1 cellular context compared by ENCODE assay signal in the genomic region with DNA sequence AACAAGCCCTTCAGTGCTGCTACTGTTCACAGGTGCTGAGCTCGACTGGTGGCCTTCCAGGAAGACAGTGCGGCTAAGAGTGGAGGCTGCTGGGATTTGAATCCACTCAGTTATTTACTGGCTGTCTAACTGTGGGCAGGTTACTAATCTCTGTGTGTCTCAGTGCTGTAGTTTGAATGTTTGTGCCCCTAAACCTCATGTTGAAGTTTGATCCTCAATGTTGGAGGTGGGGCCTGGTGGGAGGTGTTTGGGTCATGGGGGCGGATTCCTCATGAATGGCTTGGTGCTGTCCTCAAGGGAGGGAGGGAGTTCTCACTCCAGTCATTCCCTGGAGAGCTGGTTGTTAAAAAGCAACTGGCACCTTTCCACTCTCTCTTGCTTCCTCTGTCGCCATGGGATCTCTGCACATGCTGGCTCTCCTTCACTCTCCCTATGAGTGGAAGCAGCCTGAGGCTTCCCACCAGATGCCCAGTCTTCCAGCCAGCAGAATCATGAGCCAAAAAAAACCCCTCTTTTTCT.
TF ChIP-seq lines count a peak whose summit lies in the region.

No MANE protein-coding gene starts in this region.

TF ChIP-seq in HepG2, 621 proteins besides CTCF, POLR2A, EP300 and RAD21 (continued from another document and continues in another):
- TF ChIP-seq, protein P1, sequence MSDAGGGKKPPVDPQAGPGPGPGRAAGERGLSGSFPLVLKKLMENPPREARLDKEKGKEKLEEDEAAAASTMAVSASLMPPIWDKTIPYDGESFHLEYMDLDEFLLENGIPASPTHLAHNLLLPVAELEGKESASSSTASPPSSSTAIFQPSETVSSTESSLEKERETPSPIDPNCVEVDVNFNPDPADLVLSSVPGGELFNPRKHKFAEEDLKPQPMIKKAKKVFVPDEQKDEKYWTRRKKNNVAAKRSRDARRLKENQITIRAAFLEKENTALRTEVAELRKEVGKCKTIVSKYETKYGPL (CRISPR knock-in tag; IDR thresholded peaks at IDR 0.05): no peak
- TF ChIP-seq TARDBP (CRISPR knock-in tag; IDR thresholded peaks at IDR 0.05): no peak
- no peak for TF ChIP-seq ZNF337 (CRISPR knock-in tag; IDR thresholded peaks at IDR 0.05; ENCODE audit: borderline replicate concordance, low read depth)
- TF ChIP-seq, protein P2, sequence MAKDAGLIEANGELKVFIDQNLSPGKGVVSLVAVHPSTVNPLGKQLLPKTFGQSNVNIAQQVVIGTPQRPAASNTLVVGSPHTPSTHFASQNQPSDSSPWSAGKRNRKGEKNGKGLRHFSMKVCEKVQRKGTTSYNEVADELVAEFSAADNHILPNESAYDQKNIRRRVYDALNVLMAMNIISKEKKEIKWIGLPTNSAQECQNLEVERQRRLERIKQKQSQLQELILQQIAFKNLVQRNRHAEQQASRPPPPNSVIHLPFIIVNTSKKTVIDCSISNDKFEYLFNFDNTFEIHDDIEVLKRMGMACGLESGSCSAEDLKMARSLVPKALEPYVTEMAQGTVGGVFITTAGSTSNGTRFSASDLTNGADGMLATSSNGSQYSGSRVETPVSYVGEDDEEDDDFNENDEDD (CRISPR knock-in tag; IDR thresholded peaks at IDR 0.05; ENCODE audit: borderline replicate concordance): peak; percentile 15; the same call in 1 of the 2 replicates
- TF ChIP-seq SNAPC2 (CRISPR knock-in tag; IDR thresholded peaks at IDR 0.05): no peak
- TF ChIP-seq, protein P3, sequence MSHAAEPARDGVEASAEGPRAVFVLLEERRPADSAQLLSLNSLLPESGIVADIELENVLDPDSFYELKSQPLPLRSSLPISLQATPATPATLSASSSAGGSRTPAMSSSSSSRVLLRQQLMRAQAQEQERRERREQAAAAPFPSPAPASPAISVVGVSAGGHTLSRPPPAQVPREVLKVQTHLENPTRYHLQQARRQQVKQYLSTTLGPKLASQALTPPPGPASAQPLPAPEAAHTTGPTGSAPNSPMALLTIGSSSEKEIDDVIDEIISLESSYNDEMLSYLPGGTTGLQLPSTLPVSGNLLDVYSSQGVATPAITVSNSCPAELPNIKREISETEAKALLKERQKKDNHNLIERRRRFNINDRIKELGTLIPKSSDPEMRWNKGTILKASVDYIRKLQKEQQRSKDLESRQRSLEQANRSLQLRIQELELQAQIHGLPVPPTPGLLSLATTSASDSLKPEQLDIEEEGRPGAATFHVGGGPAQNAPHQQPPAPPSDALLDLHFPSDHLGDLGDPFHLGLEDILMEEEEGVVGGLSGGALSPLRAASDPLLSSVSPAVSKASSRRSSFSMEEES (CRISPR knock-in tag; IDR thresholded peaks at IDR 0.05): no peak
- TF ChIP-seq, protein P4, sequence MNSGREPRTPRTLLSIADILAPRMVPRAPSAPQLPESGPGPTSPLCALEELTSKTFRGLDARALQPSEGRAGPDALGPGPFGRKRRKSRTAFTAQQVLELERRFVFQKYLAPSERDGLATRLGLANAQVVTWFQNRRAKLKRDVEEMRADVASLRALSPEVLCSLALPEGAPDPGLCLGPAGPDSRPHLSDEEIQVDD (CRISPR knock-in tag; IDR thresholded peaks at IDR 0.05; ENCODE audit: borderline replicate concordance): no peak
- peak; percentile 24; the same call in 1 of the 2 replicates for TF ChIP-seq PHF21A (CRISPR knock-in tag; IDR thresholded peaks at IDR 0.05)
- no peak for TF ChIP-seq ZNF20 (CRISPR knock-in tag; IDR thresholded peaks at IDR 0.05)
- no peak; the same call in 1 of the 2 replicates for TF ChIP-seq SALL1 (CRISPR knock-in tag; IDR thresholded peaks at IDR 0.05)
- TF ChIP-seq, protein P5, sequence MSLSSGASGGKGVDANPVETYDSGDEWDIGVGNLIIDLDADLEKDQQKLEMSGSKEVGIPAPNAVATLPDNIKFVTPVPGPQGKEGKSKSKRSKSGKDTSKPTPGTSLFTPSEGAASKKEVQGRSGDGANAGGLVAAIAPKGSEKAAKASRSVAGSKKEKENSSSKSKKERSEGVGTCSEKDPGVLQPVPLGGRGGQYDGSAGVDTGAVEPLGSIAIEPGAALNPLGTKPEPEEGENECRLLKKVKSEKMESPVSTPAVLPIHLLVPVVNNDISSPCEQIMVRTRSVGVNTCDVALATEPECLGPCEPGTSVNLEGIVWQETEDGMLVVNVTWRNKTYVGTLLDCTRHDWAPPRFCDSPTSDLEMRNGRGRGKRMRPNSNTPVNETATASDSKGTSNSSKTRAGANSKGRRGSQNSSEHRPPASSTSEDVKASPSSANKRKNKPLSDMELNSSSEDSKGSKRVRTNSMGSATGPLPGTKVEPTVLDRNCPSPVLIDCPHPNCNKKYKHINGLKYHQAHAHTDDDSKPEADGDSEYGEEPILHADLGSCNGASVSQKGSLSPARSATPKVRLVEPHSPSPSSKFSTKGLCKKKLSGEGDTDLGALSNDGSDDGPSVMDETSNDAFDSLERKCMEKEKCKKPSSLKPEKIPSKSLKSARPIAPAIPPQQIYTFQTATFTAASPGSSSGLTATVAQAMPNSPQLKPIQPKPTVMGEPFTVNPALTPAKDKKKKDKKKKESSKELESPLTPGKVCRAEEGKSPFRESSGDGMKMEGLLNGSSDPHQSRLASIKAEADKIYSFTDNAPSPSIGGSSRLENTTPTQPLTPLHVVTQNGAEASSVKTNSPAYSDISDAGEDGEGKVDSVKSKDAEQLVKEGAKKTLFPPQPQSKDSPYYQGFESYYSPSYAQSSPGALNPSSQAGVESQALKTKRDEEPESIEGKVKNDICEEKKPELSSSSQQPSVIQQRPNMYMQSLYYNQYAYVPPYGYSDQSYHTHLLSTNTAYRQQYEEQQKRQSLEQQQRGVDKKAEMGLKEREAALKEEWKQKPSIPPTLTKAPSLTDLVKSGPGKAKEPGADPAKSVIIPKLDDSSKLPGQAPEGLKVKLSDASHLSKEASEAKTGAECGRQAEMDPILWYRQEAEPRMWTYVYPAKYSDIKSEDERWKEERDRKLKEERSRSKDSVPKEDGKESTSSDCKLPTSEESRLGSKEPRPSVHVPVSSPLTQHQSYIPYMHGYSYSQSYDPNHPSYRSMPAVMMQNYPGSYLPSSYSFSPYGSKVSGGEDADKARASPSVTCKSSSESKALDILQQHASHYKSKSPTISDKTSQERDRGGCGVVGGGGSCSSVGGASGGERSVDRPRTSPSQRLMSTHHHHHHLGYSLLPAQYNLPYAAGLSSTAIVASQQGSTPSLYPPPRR (CRISPR knock-in tag; IDR thresholded peaks at IDR 0.05; ENCODE audit: borderline replicate concordance): no peak
- TF ChIP-seq HOXA9 (CRISPR knock-in tag; IDR thresholded peaks at IDR 0.05; ENCODE audit: borderline replicate concordance): no peak
- TF ChIP-seq PHF5A (CRISPR knock-in tag; IDR thresholded peaks at IDR 0.05; ENCODE audit: low read depth, unreplicated experiment): no peak
- TF ChIP-seq KMT2B (CRISPR knock-in tag; IDR thresholded peaks at IDR 0.05): no peak
- TF ChIP-seq, protein P6, sequence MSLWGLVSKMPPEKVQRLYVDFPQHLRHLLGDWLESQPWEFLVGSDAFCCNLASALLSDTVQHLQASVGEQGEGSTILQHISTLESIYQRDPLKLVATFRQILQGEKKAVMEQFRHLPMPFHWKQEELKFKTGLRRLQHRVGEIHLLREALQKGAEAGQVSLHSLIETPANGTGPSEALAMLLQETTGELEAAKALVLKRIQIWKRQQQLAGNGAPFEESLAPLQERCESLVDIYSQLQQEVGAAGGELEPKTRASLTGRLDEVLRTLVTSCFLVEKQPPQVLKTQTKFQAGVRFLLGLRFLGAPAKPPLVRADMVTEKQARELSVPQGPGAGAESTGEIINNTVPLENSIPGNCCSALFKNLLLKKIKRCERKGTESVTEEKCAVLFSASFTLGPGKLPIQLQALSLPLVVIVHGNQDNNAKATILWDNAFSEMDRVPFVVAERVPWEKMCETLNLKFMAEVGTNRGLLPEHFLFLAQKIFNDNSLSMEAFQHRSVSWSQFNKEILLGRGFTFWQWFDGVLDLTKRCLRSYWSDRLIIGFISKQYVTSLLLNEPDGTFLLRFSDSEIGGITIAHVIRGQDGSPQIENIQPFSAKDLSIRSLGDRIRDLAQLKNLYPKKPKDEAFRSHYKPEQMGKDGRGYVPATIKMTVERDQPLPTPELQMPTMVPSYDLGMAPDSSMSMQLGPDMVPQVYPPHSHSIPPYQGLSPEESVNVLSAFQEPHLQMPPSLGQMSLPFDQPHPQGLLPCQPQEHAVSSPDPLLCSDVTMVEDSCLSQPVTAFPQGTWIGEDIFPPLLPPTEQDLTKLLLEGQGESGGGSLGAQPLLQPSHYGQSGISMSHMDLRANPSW (CRISPR knock-in tag; IDR thresholded peaks at IDR 0.05; ENCODE audit: borderline replicate concordance): no peak
- TF ChIP-seq, protein P7, sequence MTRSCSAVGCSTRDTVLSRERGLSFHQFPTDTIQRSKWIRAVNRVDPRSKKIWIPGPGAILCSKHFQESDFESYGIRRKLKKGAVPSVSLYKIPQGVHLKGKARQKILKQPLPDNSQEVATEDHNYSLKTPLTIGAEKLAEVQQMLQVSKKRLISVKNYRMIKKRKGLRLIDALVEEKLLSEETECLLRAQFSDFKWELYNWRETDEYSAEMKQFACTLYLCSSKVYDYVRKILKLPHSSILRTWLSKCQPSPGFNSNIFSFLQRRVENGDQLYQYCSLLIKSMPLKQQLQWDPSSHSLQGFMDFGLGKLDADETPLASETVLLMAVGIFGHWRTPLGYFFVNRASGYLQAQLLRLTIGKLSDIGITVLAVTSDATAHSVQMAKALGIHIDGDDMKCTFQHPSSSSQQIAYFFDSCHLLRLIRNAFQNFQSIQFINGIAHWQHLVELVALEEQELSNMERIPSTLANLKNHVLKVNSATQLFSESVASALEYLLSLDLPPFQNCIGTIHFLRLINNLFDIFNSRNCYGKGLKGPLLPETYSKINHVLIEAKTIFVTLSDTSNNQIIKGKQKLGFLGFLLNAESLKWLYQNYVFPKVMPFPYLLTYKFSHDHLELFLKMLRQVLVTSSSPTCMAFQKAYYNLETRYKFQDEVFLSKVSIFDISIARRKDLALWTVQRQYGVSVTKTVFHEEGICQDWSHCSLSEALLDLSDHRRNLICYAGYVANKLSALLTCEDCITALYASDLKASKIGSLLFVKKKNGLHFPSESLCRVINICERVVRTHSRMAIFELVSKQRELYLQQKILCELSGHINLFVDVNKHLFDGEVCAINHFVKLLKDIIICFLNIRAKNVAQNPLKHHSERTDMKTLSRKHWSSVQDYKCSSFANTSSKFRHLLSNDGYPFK (CRISPR knock-in tag; IDR thresholded peaks at IDR 0.05; ENCODE audit: borderline replicate concordance): no peak
- TF ChIP-seq, protein P8, sequence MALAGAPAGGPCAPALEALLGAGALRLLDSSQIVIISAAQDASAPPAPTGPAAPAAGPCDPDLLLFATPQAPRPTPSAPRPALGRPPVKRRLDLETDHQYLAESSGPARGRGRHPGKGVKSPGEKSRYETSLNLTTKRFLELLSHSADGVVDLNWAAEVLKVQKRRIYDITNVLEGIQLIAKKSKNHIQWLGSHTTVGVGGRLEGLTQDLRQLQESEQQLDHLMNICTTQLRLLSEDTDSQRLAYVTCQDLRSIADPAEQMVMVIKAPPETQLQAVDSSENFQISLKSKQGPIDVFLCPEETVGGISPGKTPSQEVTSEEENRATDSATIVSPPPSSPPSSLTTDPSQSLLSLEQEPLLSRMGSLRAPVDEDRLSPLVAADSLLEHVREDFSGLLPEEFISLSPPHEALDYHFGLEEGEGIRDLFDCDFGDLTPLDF (CRISPR knock-in tag; IDR thresholded peaks at IDR 0.05): no peak
- no peak for TF ChIP-seq ZNF263 (CRISPR knock-in tag; IDR thresholded peaks at IDR 0.05)
- peak; percentile 10; the same call in 1 of the 2 replicates for TF ChIP-seq ZNF331 (CRISPR knock-in tag; IDR thresholded peaks at IDR 0.05)
- TF ChIP-seq ZNF792 (CRISPR knock-in tag; IDR thresholded peaks at IDR 0.05): no peak
- no peak for TF ChIP-seq FOXK2 (IDR thresholded peaks at IDR 0.05)
- no peak for TF ChIP-seq THYN1 (CRISPR knock-in tag; IDR thresholded peaks at IDR 0.05; ENCODE audit: borderline replicate concordance, low read depth)
- TF ChIP-seq SATB2 (CRISPR knock-in tag; IDR thresholded peaks at IDR 0.05): no peak
- TF ChIP-seq RELA (CRISPR knock-in tag; IDR thresholded peaks at IDR 0.05): no peak
- no peak for TF ChIP-seq PAF1 (CRISPR knock-in tag; IDR thresholded peaks at IDR 0.05)
- TF ChIP-seq KDM6A (CRISPR knock-in tag; IDR thresholded peaks at IDR 0.05; ENCODE audit: low read depth): no peak
- TF ChIP-seq, protein P9, sequence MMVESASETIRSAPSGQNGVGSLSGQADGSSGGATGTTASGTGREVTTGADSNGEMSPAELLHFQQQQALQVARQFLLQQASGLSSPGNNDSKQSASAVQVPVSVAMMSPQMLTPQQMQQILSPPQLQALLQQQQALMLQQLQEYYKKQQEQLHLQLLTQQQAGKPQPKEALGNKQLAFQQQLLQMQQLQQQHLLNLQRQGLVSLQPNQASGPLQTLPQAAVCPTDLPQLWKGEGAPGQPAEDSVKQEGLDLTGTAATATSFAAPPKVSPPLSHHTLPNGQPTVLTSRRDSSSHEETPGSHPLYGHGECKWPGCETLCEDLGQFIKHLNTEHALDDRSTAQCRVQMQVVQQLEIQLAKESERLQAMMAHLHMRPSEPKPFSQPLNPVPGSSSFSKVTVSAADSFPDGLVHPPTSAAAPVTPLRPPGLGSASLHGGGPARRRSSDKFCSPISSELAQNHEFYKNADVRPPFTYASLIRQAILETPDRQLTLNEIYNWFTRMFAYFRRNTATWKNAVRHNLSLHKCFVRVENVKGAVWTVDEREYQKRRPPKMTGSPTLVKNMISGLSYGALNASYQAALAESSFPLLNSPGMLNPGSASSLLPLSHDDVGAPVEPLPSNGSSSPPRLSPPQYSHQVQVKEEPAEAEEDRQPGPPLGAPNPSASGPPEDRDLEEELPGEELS (CRISPR knock-in tag; IDR thresholded peaks at IDR 0.05): peak; percentile 62; the same call in 1 of the 2 replicates
- no peak for TF ChIP-seq SOX5 (CRISPR knock-in tag; IDR thresholded peaks at IDR 0.05; ENCODE audit: borderline replicate concordance)
- TF ChIP-seq, protein P10, sequence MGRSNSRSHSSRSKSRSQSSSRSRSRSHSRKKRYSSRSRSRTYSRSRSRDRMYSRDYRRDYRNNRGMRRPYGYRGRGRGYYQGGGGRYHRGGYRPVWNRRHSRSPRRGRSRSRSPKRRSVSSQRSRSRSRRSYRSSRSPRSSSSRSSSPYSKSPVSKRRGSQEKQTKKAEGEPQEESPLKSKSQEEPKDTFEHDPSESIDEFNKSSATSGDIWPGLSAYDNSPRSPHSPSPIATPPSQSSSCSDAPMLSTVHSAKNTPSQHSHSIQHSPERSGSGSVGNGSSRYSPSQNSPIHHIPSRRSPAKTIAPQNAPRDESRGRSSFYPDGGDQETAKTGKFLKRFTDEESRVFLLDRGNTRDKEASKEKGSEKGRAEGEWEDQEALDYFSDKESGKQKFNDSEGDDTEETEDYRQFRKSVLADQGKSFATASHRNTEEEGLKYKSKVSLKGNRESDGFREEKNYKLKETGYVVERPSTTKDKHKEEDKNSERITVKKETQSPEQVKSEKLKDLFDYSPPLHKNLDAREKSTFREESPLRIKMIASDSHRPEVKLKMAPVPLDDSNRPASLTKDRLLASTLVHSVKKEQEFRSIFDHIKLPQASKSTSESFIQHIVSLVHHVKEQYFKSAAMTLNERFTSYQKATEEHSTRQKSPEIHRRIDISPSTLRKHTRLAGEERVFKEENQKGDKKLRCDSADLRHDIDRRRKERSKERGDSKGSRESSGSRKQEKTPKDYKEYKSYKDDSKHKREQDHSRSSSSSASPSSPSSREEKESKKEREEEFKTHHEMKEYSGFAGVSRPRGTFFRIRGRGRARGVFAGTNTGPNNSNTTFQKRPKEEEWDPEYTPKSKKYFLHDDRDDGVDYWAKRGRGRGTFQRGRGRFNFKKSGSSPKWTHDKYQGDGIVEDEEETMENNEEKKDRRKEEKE (IDR thresholded peaks at IDR 0.05): no peak
- no peak for TF ChIP-seq ZNF329 (CRISPR knock-in tag; IDR thresholded peaks at IDR 0.05; ENCODE audit: low read depth)
- TF ChIP-seq, protein P11, sequence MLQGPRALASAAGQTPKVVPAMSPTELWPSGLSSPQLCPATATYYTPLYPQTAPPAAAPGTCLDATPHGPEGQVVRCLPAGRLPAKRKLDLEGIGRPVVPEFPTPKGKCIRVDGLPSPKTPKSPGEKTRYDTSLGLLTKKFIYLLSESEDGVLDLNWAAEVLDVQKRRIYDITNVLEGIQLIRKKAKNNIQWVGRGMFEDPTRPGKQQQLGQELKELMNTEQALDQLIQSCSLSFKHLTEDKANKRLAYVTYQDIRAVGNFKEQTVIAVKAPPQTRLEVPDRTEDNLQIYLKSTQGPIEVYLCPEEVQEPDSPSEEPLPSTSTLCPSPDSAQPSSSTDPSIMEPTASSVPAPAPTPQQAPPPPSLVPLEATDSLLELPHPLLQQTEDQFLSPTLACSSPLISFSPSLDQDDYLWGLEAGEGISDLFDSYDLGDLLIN (CRISPR knock-in tag; IDR thresholded peaks at IDR 0.05; ENCODE audit: borderline replicate concordance): no peak
